ENCODE assay signal across 1 cellular context in genomic region chr20:46084805-46085792, GRCh38.
TF ChIP-seq lines count a peak whose summit lies in the region.

No MANE protein-coding gene starts in this region.

TF ChIP-seq in HEK293, 187 proteins besides CTCF, POLR2A, EP300 and RAD21 (continued from another document):
- TF ChIP-seq ZNF18 (tag by site-specific recombination; IDR thresholded peaks at IDR 0.05) (peak; percentile 92), ZNF324 (tag by site-specific recombination; IDR thresholded peaks at IDR 0.05) (peak; percentile 67; the same call in 1 of the 2 replicates), ZNF747 (tag by site-specific recombination; IDR thresholded peaks at IDR 0.05) (no peak), ZNF707 (tag by site-specific recombination; IDR thresholded peaks at IDR 0.05) (peak; percentile 92), ZNF266 (tag by site-specific recombination; IDR thresholded peaks at IDR 0.05; ENCODE audit: low read depth) (no peak), ZNF639 (tag by site-specific recombination; IDR thresholded peaks at IDR 0.05) (peak; percentile 97), ZBTB10 (tag by site-specific recombination; IDR thresholded peaks at IDR 0.05) (0 out of 2 replicates have a peak, but pooled peaks have one; percentile 53), ZNF843 (tag by site-specific recombination; IDR thresholded peaks at IDR 0.05) (peak; percentile 96), KLF10 (tag by site-specific recombination; IDR thresholded peaks at IDR 0.05) (peak; percentile 68; the same call in 1 of the 2 replicates), ZNF600 (tag by site-specific recombination; IDR thresholded peaks at IDR 0.05) (peak; percentile 97), PRDM10 (tag by site-specific recombination; IDR thresholded peaks at IDR 0.05) (peak; percentile 68), ZBTB17 (tag by site-specific recombination; IDR thresholded peaks at IDR 0.05) (peak; percentile 94), TRIM28 (IDR thresholded peaks at IDR 0.05; ENCODE audit: borderline replicate concordance, low read length) (peak; percentile 75; the same call in 1 of the 2 replicates), MYNN (tag by site-specific recombination; IDR thresholded peaks at IDR 0.05; ENCODE audit: borderline replicate concordance) (no peak), SCRT2 (tag by site-specific recombination; IDR thresholded peaks at IDR 0.05) (peak; percentile 28; the same call in 1 of the 2 replicates), ZSCAN30 (tag by site-specific recombination; IDR thresholded peaks at IDR 0.05) (peak; percentile 93), KLF7 (tag by site-specific recombination; IDR thresholded peaks at IDR 0.05; ENCODE audit: borderline replicate concordance) (peak; percentile 63; the same call in 1 of the 2 replicates), HIC1 (tag by site-specific recombination; IDR thresholded peaks at IDR 0.05) (peak; percentile 96), ZNF248 (tag by site-specific recombination; IDR thresholded peaks at IDR 0.05) (no peak), ELK4 (IDR thresholded peaks at IDR 0.05; ENCODE audit: borderline replicate concordance, low read depth, low read length) (no peak), ZNF24 (tag by site-specific recombination; IDR thresholded peaks at IDR 0.05) (peak; percentile 93; the same call in 1 of the 2 replicates), ZXDB (tag by site-specific recombination; IDR thresholded peaks at IDR 0.05) (peak; percentile 97), ZNF621 (tag by site-specific recombination; IDR thresholded peaks at IDR 0.05) (no peak), ZNF184 (tag by site-specific recombination; IDR thresholded peaks at IDR 0.05) (no peak), ZBTB8A (tag by site-specific recombination; IDR thresholded peaks at IDR 0.05) (peak; percentile 94), IKZF3 (tag by site-specific recombination; IDR thresholded peaks at IDR 0.05) (peak; percentile 89), ZNF488 (tag by site-specific recombination; IDR thresholded peaks at IDR 0.05) (peak; percentile 87; the same call in 1 of the 2 replicates), SP3 (tag by site-specific recombination; IDR thresholded peaks at IDR 0.05) (peak; percentile 56), ZNF398 (tag by site-specific recombination; IDR thresholded peaks at IDR 0.05) (peak; percentile 94)
TF ChIP-seq in HEK293: peak in this region for 84.
